Comparison of ENCODE assay signal across 8 cellular contexts in genomic region chr7:92830532-92831110, GRCh38. TPM values are rescaled to one million over a fixed set of nuclear protein-coding genes. Genes with fewer than 3 reads are reported as not detected.
A peak's percentile ranks its signal among the peaks of the same experiment; 100 is the strongest.
DNase-seq lines count a peak whose midpoint lies in the region; ATAC-seq and TF ChIP-seq lines count a peak whose summit lies in the region.
"Had no signal": no experiment of that assay in that cellular context is flagged by ENCODE, and none has a peak within 500 bp of the region (broad histone marks: within the 10 kb centered on the region; RNA-seq: fewer than 3 reads in every experiment).

No MANE protein-coding gene starts in this region.

- peak overlapping the region; percentile 93 for H3K27ac Mint-ChIP-seq in activated naive CD8-positive, alpha-beta T cell treated with anti-CD3 and anti-CD28 coated beads, Interleukin-2, amount 50 U/mL, for 24 hours
- H3K27ac Mint-ChIP-seq in natural killer cell (peak overlapping the region; percentile 38 to 94), progenitor cell of endocrine pancreas (no peak overlapping the region)

- H3K27me3 Mint-ChIP-seq in activated naive CD8-positive, alpha-beta T cell treated with anti-CD3 and anti-CD28 coated beads, Interleukin-2, amount 50 U/mL, for 24 hours: no peaks in the 10 kb centered on the region
- no peaks in the 10 kb centered on the region for H3K27me3 Mint-ChIP-seq in natural killer cell (ENCODE audit: low read depth in 2 of 2)
- H3K27me3 Mint-ChIP-seq in progenitor cell of endocrine pancreas: peaks cover 4% of the 10 kb centered on the region

- H3K9me3 Mint-ChIP-seq in activated naive CD8-positive, alpha-beta T cell treated with anti-CD3 and anti-CD28 coated beads, Interleukin-2, amount 50 U/mL, for 24 hours: no peaks in the 10 kb centered on the region
- no peaks in the 10 kb centered on the region for H3K9me3 Mint-ChIP-seq in natural killer cell
- no peaks in the 10 kb centered on the region for H3K9me3 Mint-ChIP-seq in progenitor cell of endocrine pancreas (ENCODE audit: low read depth)

- peaks cover 66% of the 10 kb centered on the region for H3K36me3 Mint-ChIP-seq in activated naive CD8-positive, alpha-beta T cell treated with anti-CD3 and anti-CD28 coated beads, Interleukin-2, amount 50 U/mL, for 24 hours (ENCODE audit: low read depth)
- H3K36me3 Mint-ChIP-seq in natural killer cell (no peaks in the 10 kb centered on the region), progenitor cell of endocrine pancreas (ENCODE audit: insufficient read depth) (peaks cover 1% of the 10 kb centered on the region)

- peak; percentile 49 for DNase-seq in EL
- DNase-seq in Kasumi-1 (lab: John Stamatoyannopoulos, UW): peak; percentile 68 to 74
- DNase-seq in activated naive CD8-positive, alpha-beta T cell treated with anti-CD3 and anti-CD28 coated beads, Interleukin-2, amount 50 U/mL, for 24 hours: no peak
- DNase-seq in natural killer cell: no peak
- no peak for DNase-seq in GM10266 (ENCODE audit: extremely low spot score)
- DNase-seq in progenitor cell of endocrine pancreas (ENCODE audit: low spot score, unreplicated experiment): no peak
- DNase-seq: activated CD4-positive, alpha-beta T cell treated with anti-CD3 and anti-CD28 coated beads, Interleukin-2, amount 50 U/mL, for 4 hours had no signal

- no peak for ATAC-seq in activated naive CD8-positive, alpha-beta T cell treated with anti-CD3 and anti-CD28 coated beads, Interleukin-2, amount 50 U/mL, for 24 hours
- no peak for ATAC-seq in natural killer cell
- no peak for ATAC-seq in HG02884 (IDR thresholded peaks at IDR 0.05; ENCODE audit: unreplicated experiment)

- TF ChIP-seq CTCF in natural killer cell (IDR thresholded peaks at IDR 0.05) (no peak), GM10266 (IDR thresholded peaks at IDR 0.05; ENCODE audit: control insufficient read depth, insufficient read depth, low read depth, missing control alignments) (no peak), progenitor cell of endocrine pancreas (IDR thresholded peaks at IDR 0.05; ENCODE audit: unreplicated experiment) (no peak)

- intact Hi-C loops in natural killer cell (cut with micrococcal nuclease): loop anchor here (5.0 kb wide), 1 partner anchor 303 kb away; the partner anchor contains the start of genes PEX1 and RBM48

- H3K4me1 Mint-ChIP-seq in activated naive CD8-positive, alpha-beta T cell treated with anti-CD3 and anti-CD28 coated beads, Interleukin-2, amount 50 U/mL, for 24 hours: peaks cover 70% of the 10 kb centered on the region
- H3K4me1 Mint-ChIP-seq in natural killer cell (peaks cover 67 to 72% of the 10 kb centered on the region in 2 donors), progenitor cell of endocrine pancreas (ENCODE audit: low read depth) (peaks cover 24% of the 10 kb centered on the region)

- peak overlapping the region; percentile 92 for H3K4me3 Mint-ChIP-seq in activated naive CD8-positive, alpha-beta T cell treated with anti-CD3 and anti-CD28 coated beads, Interleukin-2, amount 50 U/mL, for 24 hours
- H3K4me3 Mint-ChIP-seq in natural killer cell (peak overlapping the region; percentile 67), progenitor cell of endocrine pancreas (ENCODE audit: low read depth) (no peak overlapping the region)

RNA-seq across cellular contexts. Expression of gene CDK6, which starts 5.8 kb away (rescaled TPM):
- total RNA-seq in natural killer cell (10 to 100 TPM; 41.1 to 46.3 (median 45.1) TPM), progenitor cell of endocrine pancreas (23.3 and 29.1 TPM in 2 replicates)

Comparison
In these comparisons a context has a peak if more than half of its experiments do, and no peak if none do; other contexts are left out.
1. DNase-seq: peak in EL (single experiment) and Kasumi-1 (2 of 2); none in activated naive CD8-positive, alpha-beta T cell treated with anti-CD3 and anti-CD28 coated beads, Interleukin-2, amount 50 U/mL, for 24 hours (single experiment), natural killer cell (single experiment), GM10266 (single experiment) and progenitor cell of endocrine pancreas (single experiment).